1 cellular context compared by ENCODE assay signal in the genomic region with DNA sequence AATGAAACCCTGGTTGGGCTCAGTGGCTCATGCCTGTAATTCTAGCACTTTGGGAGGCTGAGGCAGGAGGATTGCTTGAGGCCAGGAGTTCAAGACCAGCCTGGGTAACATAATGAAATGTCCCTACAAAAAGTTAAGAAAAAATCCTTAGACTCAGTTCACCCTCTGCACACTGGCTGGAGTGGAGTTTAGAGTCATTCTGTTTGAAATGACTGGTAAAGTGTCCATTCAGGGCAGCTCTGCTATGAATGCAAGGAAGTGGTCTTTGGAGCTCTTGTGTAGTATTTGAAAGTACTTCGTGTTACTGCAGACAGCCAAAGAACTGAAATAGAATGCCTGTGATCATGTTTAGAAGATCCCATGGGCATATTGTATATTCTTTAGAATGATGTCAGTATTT.
TF ChIP-seq lines count a peak whose summit lies in the region.

No MANE protein-coding gene starts in this region.

TF ChIP-seq in K562, 482 proteins besides CTCF, POLR2A, EP300 and RAD21:
- TF ChIP-seq NBN (IDR thresholded peaks at IDR 0.05; ENCODE audit: low read depth): no peak
- no peak for TF ChIP-seq RB1 (IDR thresholded peaks at IDR 0.05; ENCODE audit: low read depth)
- no peak for TF ChIP-seq MYC (IDR thresholded peaks at IDR 0.05; ENCODE audit: low read depth, low read length)
- no peak for TF ChIP-seq MYC (CRISPR knock-in tag; IDR thresholded peaks at IDR 0.05; ENCODE audit: borderline replicate concordance, low read depth)
- no peak for TF ChIP-seq CBX8 (IDR thresholded peaks at IDR 0.05; ENCODE audit: borderline replicate concordance, extremely low read depth, low read depth, low read length, poor library complexity, severe bottlenecking)
- TF ChIP-seq DIDO1 (tag; IDR thresholded peaks at IDR 0.05; ENCODE audit: low read depth): no peak
- no peak for TF ChIP-seq KAT2B (IDR thresholded peaks at IDR 0.05; ENCODE audit: low read depth, low read length)
- TF ChIP-seq ZNF184 (CRISPR knock-in tag; IDR thresholded peaks at IDR 0.05): no peak
- no peak for TF ChIP-seq FOSL1 (tag; conservative IDR thresholded peaks at IDR 0.05)
- TF ChIP-seq, protein P1, sequence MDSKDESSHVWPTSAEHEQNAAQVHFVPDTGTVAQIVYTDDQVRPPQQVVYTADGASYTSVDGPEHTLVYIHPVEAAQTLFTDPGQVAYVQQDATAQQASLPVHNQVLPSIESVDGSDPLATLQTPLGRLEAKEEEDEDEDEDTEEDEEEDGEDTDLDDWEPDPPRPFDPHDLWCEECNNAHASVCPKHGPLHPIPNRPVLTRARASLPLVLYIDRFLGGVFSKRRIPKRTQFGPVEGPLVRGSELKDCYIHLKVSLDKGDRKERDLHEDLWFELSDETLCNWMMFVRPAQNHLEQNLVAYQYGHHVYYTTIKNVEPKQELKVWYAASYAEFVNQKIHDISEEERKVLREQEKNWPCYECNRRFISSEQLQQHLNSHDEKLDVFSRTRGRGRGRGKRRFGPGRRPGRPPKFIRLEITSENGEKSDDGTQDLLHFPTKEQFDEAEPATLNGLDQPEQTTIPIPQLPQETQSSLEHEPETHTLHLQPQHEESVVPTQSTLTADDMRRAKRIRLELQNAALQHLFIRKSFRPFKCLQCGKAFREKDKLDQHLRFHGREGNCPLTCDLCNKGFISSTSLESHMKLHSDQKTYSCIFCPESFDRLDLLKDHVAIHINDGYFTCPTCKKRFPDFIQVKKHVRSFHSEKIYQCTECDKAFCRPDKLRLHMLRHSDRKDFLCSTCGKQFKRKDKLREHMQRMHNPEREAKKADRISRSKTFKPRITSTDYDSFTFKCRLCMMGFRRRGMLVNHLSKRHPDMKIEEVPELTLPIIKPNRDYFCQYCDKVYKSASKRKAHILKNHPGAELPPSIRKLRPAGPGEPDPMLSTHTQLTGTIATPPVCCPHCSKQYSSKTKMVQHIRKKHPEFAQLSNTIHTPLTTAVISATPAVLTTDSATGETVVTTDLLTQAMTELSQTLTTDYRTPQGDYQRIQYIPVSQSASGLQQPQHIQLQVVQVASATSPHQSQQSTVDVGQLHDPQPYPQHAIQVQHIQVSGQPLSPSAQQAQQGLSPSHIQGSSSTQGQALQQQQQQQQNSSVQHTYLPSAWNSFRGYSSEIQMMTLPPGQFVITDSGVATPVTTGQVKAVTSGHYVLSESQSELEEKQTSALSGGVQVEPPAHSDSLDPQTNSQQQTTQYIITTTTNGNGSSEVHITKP (IDR thresholded peaks at IDR 0.05; ENCODE audit: partially characterized antibody): no peak
- TF ChIP-seq NR2F6 (CRISPR knock-in tag; IDR thresholded peaks at IDR 0.05): no peak
- no peak for TF ChIP-seq POLR3G (IDR thresholded peaks at IDR 0.05; ENCODE audit: extremely low read depth, insufficient read length, insufficient replicate concordance)
- no peak for TF ChIP-seq HDAC3 (IDR thresholded peaks at IDR 0.05; ENCODE audit: borderline replicate concordance, partially characterized antibody)
- TF ChIP-seq ZNF445 (CRISPR knock-in tag; IDR thresholded peaks at IDR 0.05; ENCODE audit: low read depth): no peak
